ENCODE assay signal across 1 cellular context in the genomic region with DNA sequence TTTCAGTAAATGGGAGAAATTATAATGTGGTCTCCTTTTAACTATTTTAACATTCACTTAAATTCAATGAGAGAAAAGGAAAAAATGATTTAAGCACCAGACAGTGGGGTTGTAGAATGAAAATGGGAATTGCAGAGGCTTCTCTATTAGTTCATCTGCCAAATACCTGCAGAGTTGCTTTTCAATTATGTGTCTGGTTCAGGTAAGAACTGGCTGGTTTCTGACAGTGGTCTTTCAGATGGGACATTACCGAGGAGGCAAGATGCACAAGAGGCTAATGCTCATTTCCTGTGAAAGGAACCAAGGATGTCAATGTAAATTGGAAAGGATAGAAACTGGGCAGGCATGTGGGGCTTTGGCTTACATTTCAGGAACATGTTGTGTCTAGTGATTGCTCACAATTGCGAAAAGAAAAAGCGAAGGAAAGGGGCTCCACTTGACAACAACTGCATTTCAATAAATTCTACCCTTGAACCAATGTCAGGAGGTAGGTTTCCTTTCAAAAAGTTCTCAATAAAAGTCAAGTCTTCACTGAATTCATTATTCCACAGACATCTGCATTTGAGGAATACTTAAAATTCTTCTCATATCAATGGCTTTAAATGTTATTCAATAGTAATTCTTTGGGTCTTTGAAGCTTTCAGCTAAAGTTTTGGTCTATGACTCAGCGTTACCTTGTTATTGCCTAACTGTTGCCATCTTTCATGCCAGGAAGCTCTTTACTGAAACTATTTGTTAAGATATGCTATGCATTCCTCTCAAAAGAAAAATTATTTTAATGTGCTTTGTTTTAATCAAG.
TF ChIP-seq lines count a peak whose summit lies in the region.

No MANE protein-coding gene starts in this region.

TF ChIP-seq in WTC11, 78 proteins besides CTCF, POLR2A, EP300 and RAD21 (continued from another document):
- TF ChIP-seq ZNF532 (CRISPR knock-in tag; IDR thresholded peaks at IDR 0.05; ENCODE audit: borderline replicate concordance): no peak
- no peak for TF ChIP-seq OVOL2 (CRISPR knock-in tag; IDR thresholded peaks at IDR 0.05; ENCODE audit: borderline replicate concordance)
TF ChIP-seq in WTC11: peak in this region for 0.
